14 cellular contexts compared by ENCODE assay signal in genomic region chr17:55284001-55284884, GRCh38. TPM values are rescaled to one million over a fixed set of nuclear protein-coding genes. Genes with fewer than 3 reads are reported as not detected.
DNase-seq lines count a peak whose midpoint lies in the region; ATAC-seq, FAIRE-seq and TF ChIP-seq lines count a peak whose summit lies in the region.
"Had no signal": no experiment of that assay in that cellular context is flagged by ENCODE, and none has a peak within 500 bp of the region (broad histone marks: within the 10 kb centered on the region; RNA-seq: fewer than 3 reads in every experiment).

No MANE protein-coding gene starts in this region.

- H2AFZ ChIP-seq in GM23338 (0 out of 2 replicates have a peak overlapping the region, but pooled peaks have one; percentile 14), SK-N-SH (ENCODE audit: low read depth) (no peak overlapping the region)

- peak overlapping the region; percentile 67 for H3K4me2 ChIP-seq in A549
- H3K4me2 ChIP-seq in GM23338, result no peak overlapping the region
- H3K4me2 ChIP-seq in SK-N-SH, result no peak overlapping the region

- H3F3A ChIP-seq in GM23338 (replicated peaks; ENCODE audit: low read depth), result no peaks in the 10 kb centered on the region
- no peaks in the 10 kb centered on the region for H3F3A ChIP-seq in SK-N-SH (replicated peaks; ENCODE audit: insufficient read depth)

- no peaks in the 10 kb centered on the region for H3K36me3 Mint-ChIP-seq in GM23338 (ENCODE audit: low read depth)
- H3K36me3 Mint-ChIP-seq: natural killer cell had no signal

- H3K4me3 Mint-ChIP-seq in GM23338, result no peak overlapping the region
- H3K4me3 Mint-ChIP-seq: B cell, natural killer cell had no signal

- H3K9me3 Mint-ChIP-seq in GM23338, result no peaks in the 10 kb centered on the region
- H3K9me3 Mint-ChIP-seq: natural killer cell had no signal

- FAIRE-seq in A549 (lab: Jason Lieb, UNC), result no peak

- intact Hi-C loops in ovary (cut with DNase I), result no loop called here

- H3K36me3 ChIP-seq in GM23338 (ENCODE audit: insufficient read depth) (no peaks in the 10 kb centered on the region), duodenal mucosa (ENCODE audit: control insufficient read depth in 1 of 2, insufficient read depth in 2 of 2, low read length in 2 of 2) (no peaks in the 10 kb centered on the region), ovary (no peaks in the 10 kb centered on the region), H7 (replicated peaks; ENCODE audit: control insufficient read depth, insufficient read depth, low read length) (no peaks in the 10 kb centered on the region), SK-N-SH (replicated peaks in 1 of 2; ENCODE audit: control insufficient read depth in 1 of 2, insufficient read depth in 2 of 2, low read length in 1 of 2) (no peaks in the 10 kb centered on the region)
- H3K36me3 ChIP-seq: SJSA1 had no signal

- H3K27me3 Mint-ChIP-seq in GM23338 (ENCODE audit: insufficient read depth, low read depth, poor library complexity), result peaks cover 2% of the 10 kb centered on the region

- TF ChIP-seq POLR2A in A549 (IDR thresholded peaks at IDR 0.05; ENCODE audit: low read length) (no peak), ovary (IDR thresholded peaks at IDR 0.05) (no peak)

- 81% methylated on average over 7 of the region's 7 CpGs for WGBS in A549 (ENCODE audit: missing lambda C conversion rate)
- 54 to 58% (median 55%) methylated on average over 7 of the region's 7 CpGs for WGBS in ovary, 3 donors
- WGBS in SK-N-SH (ENCODE audit: low lambda C conversion rate), result 65% methylated on average over 7 of the region's 7 CpGs

- H3K9ac ChIP-seq in duodenal mucosa (ENCODE audit: low read depth in 1 of 2, low read length in 2 of 2) (no peak overlapping the region), SK-N-SH (no peak overlapping the region)

- ATAC-seq in A549, result no peak
- no peak for ATAC-seq in GM23338
- ATAC-seq: natural killer cell had no signal

- H3K4me1 Mint-ChIP-seq in GM23338, result no peaks in the 10 kb centered on the region
- H3K4me1 Mint-ChIP-seq: B cell, natural killer cell had no signal

- H3K79me2 ChIP-seq in GM23338 (replicated peaks; ENCODE audit: insufficient read depth) (no peaks in the 10 kb centered on the region), SK-N-SH (ENCODE audit: insufficient read depth) (no peaks in the 10 kb centered on the region)

- CTCF ChIA-PET in A549 (lab: Yijun Ruan, JAX) (interaction anchor here (0.6 to 2.5 kb wide), 8 partner anchors 10 to 291 kb away, joined by 3 to 18 read pairs (median 5); no protein-coding TSS in a partner anchor), SK-N-SH (lab: Yijun Ruan, JAX) (interaction anchor here (1.1 to 3.8 kb wide), 7 partner anchors 10 to 230 kb away, joined by 3 to 20 read pairs (median 5); partner anchors contain the start of gene HLF)

- H3K27me3 ChIP-seq in GM23338 (ENCODE audit: insufficient read depth) (no peaks in the 10 kb centered on the region), duodenal mucosa (ENCODE audit: control insufficient read depth in 1 of 2, insufficient read depth in 2 of 2, low read length in 2 of 2) (no peaks in the 10 kb centered on the region), ovary (no peaks in the 10 kb centered on the region), H7 (ENCODE audit: control insufficient read depth, insufficient read depth, low read length) (no peaks in the 10 kb centered on the region), SK-N-SH (ENCODE audit: insufficient read depth) (no peaks in the 10 kb centered on the region)
- H3K27me3 ChIP-seq: SJSA1 had no signal

- TF ChIP-seq CTCF in A549 (IDR thresholded peaks at IDR 0.05) (no peak), GM23338 (conservative IDR thresholded peaks at IDR 0.05; ENCODE audit: low read depth in 2 of 2) (no peak), ovary (IDR thresholded peaks at IDR 0.05) (no peak), SK-N-SH (IDR thresholded peaks at IDR 0.05) (no peak)

- no peaks in the 10 kb centered on the region for H3K9me3 ChIP-seq in A549
- H3K9me3 ChIP-seq in duodenal mucosa (ENCODE audit: control insufficient read depth in 1 of 2, low read length in 2 of 2), result no peaks in the 10 kb centered on the region
- no peaks in the 10 kb centered on the region for H3K9me3 ChIP-seq in ovary
- H3K9me3 ChIP-seq in SK-N-SH, result no peaks in the 10 kb centered on the region
- H3K9me3 ChIP-seq: SJSA1 had no signal

- H3K27ac ChIP-seq in A549 (peak overlapping the region; percentile 85 to 88), GM23338 (ENCODE audit: low read depth) (no peak overlapping the region), duodenal mucosa (ENCODE audit: low read depth, low read length) (peak overlapping the region; percentile 54), ovary (peak overlapping the region; percentile 51 to 89), SK-N-SH (ENCODE audit: low read depth in 2 of 2, low read length in 1 of 2) (no peak overlapping the region)
- H3K27ac ChIP-seq: SJSA1 had no signal

- H4K20me1 ChIP-seq in GM23338 (replicated peaks; ENCODE audit: insufficient read depth), result no peaks in the 10 kb centered on the region
- H4K20me1 ChIP-seq in SK-N-SH (ENCODE audit: insufficient read depth), result no peaks in the 10 kb centered on the region

- POLR2A ChIA-PET in A549 (lab: Yijun Ruan, JAX), result no interaction called here
- POLR2A ChIA-PET in SK-N-SH (lab: Yijun Ruan, JAX), result no interaction called here

- DNase-seq in A549 (ENCODE audit: low read depth in 1 of 2, low spot score in 1 of 2) (no peak), GM23338 (ENCODE audit: low spot score) (no peak), ovary (no peak), H7 (no peak), NAMALWA (ENCODE audit: low spot score) (no peak), SK-N-SH (no peak), germinal center (ENCODE audit: low spot score) (no peak)
- DNase-seq: activated CD4-positive, alpha-beta T cell treated with anti-CD3 and anti-CD28 coated beads, Interleukin-2, amount 50 U/mL, for 4 hours; effector CD4-positive, alpha-beta T cell; GDM1; natural killer cell had no signal

- H3K27ac Mint-ChIP-seq in GM23338, result no peak overlapping the region
- H3K27ac Mint-ChIP-seq: B cell, natural killer cell had no signal

- TF ChIP-seq EP300 in A549 (IDR thresholded peaks at IDR 0.05) (no peak), ovary (IDR thresholded peaks at IDR 0.05) (no peak), SK-N-SH (IDR thresholded peaks at IDR 0.05; ENCODE audit: borderline replicate concordance in 1 of 2, low read depth in 1 of 2, low read length in 1 of 2) (no peak)

- H3K9me2 ChIP-seq in GM23338 (ENCODE audit: insufficient read depth), result no peaks in the 10 kb centered on the region; the same call in 1 of the 2 replicates
- H3K9me2 ChIP-seq in SK-N-SH, result no peaks in the 10 kb centered on the region

- no peak overlapping the region for H3K4me3 ChIP-seq in A549
- no peak overlapping the region for H3K4me3 ChIP-seq in GM23338
- H3K4me3 ChIP-seq in duodenal mucosa (ENCODE audit: low read depth in 1 of 2, low read length in 2 of 2), result peak overlapping the region in 1 of 2 donors; percentile 28
- H3K4me3 ChIP-seq in ovary, result no peak overlapping the region
- H3K4me3 ChIP-seq in H7 (ENCODE audit: insufficient read depth, low read depth, low read length), result no peak overlapping the region
- H3K4me3 ChIP-seq in SK-N-SH (ENCODE audit: low read depth in 2 of 2, low read length in 1 of 2), result no peak overlapping the region
- H3K4me3 ChIP-seq: SJSA1 had no signal

- no peak for TF ChIP-seq RAD21 in A549 (conservative IDR thresholded peaks at IDR 0.05 in 1 of 2, IDR thresholded peaks at IDR 0.05 in 1 of 2)
- no peak for TF ChIP-seq RAD21 in SK-N-SH (IDR thresholded peaks at IDR 0.05; ENCODE audit: low read length)

- H3K4me1 ChIP-seq in A549, result peaks cover 47% of the 10 kb centered on the region
- H3K4me1 ChIP-seq in GM23338 (ENCODE audit: insufficient read depth), result no peaks in the 10 kb centered on the region
- peaks cover 42 to 45% of the 10 kb centered on the region in 2 donors for H3K4me1 ChIP-seq in duodenal mucosa (ENCODE audit: control insufficient read depth in 1 of 2, insufficient read depth in 2 of 2, low read length in 2 of 2)
- H3K4me1 ChIP-seq in ovary (ENCODE audit: insufficient read depth), result peaks cover 44% of the 10 kb centered on the region
- H3K4me1 ChIP-seq in SK-N-SH (ENCODE audit: control insufficient read depth in 1 of 2, insufficient read depth in 2 of 2, low read depth in 1 of 2, low read length in 1 of 2), result peaks cover 0 to 15% of the 10 kb centered on the region in 2 experiments; a peak in 1 of 4 replicates
- H3K4me1 ChIP-seq: SJSA1 had no signal

TF ChIP-seq in A549, 52 proteins besides CTCF, POLR2A, EP300 and RAD21 (continues in another document):
- TF ChIP-seq HES2 (IDR thresholded peaks at IDR 0.05), result no peak

TF ChIP-seq in GM23338, 12 proteins besides CTCF, POLR2A, EP300 and RAD21:
- TF ChIP-seq ZNF114 (CRISPR knock-in tag; IDR thresholded peaks at IDR 0.05) (no peak), EZH2 (IDR thresholded peaks at IDR 0.05; ENCODE audit: low read depth, unreplicated experiment) (no peak), EZH2phosphoT487 (IDR thresholded peaks at IDR 0.05; ENCODE audit: unreplicated experiment) (no peak)

TF ChIP-seq in SK-N-SH, 30 proteins besides CTCF, POLR2A, EP300 and RAD21 (continues in another document):
- TF ChIP-seq NRF1 (IDR thresholded peaks at IDR 0.05; ENCODE audit: low read depth, low read length), result no peak
- no peak for TF ChIP-seq IRF3 (IDR thresholded peaks at IDR 0.05; ENCODE audit: low read depth, low read length)

RNA-seq across cellular contexts. Expression of gene HLF, which starts 19.5 kb away (rescaled TPM):
- 1.0 and 1.4 TPM in 2 replicates for polyA plus RNA-seq in A549 (2011; rRNA removed)
- 0.29 and 0.47 TPM in 2 replicates for polyA plus RNA-seq in A549 (2012; cell fraction: cytosol; rRNA removed)
- polyA plus RNA-seq in A549 (2012; cell fraction: nucleus; rRNA removed), result 0.28 and 0.56 TPM in 2 replicates
- polyA plus RNA-seq in A549 (2017; fragmentation: RNase III; extraction: RNeasy Plus Mini Kit Qiagen cat#74134 plus additional on column Dnase treatment), result 0.31 to 0.71 TPM (median 0.35 TPM) in 3 replicates
- polyA minus RNA-seq in A549 (2011; rRNA and poly(A)+ RNA removed), result 3.8 and 3.9 TPM in 2 replicates
- 0.28 and 0.35 TPM in 2 replicates for total RNA-seq in GM23338 (2014; rRNA removed; shearing (Covaris generic))
- polyA plus RNA-seq in GM23338 (2016; fragmentation: Nextera tagmentation; extraction: Ambion mirVana), result 0.07 TPM in 1 of 2 replicates, not detected in the other
- total RNA-seq in ovary, result 100 to 1,000 TPM in 1 of 7 donors, 10 to 100 TPM in 6; 38.9 to 106 (median 54.3) TPM
- 10 to 100 TPM; 28.0 to 37.9 TPM for polyA plus RNA-seq in ovary
- total RNA-seq in H7 (2014; rRNA removed; shearing (Covaris generic)), result 0.22 and 0.55 TPM in 2 replicates
- polyA plus RNA-seq in SK-N-SH (2012; rRNA removed), result 0.03 and 0.21 TPM in 2 replicates
- polyA plus RNA-seq in SK-N-SH (2012; cell fraction: cytosol; rRNA removed), result 0.08 and 0.18 TPM in 2 replicates
- polyA plus RNA-seq in SK-N-SH (2012; cell fraction: nucleus; rRNA removed), result 0.21 and 0.22 TPM in 2 replicates
- total RNA-seq: B cell had no signal

Comparison
In these comparisons a context has a peak if more than half of its experiments do, and no peak if none do; other contexts are left out.
1. H3K27ac ChIP-seq: peak in A549 (2 of 2), duodenal mucosa (single experiment) and ovary (2 of 2); none in GM23338 (single experiment) and SK-N-SH (0 of 2).
2. RNA of gene HLF, which starts 19.5 kb away (polyA plus RNA-seq): 28.0 to 37.9 TPM in ovary; 0.28 to 1.4 TPM in A549, 0.03 to 0.22 TPM in SK-N-SH and 0.07 TPM in GM23338; every median in the first group is over 10 times any median in the second.